Comparison of ENCODE assay signal across 8 cellular contexts in genomic region chr3:122560680-122561079, GRCh38. TPM values are rescaled to one million over a fixed set of nuclear protein-coding genes. Genes with fewer than 3 reads are reported as not detected.
DNase-seq lines count a peak whose midpoint lies in the region; ATAC-seq, FAIRE-seq and TF ChIP-seq lines count a peak whose summit lies in the region.

No MANE protein-coding gene starts in this region.

- H3K4me3 ChIP-seq in PC-3 (ENCODE audit: low read length) (no peak overlapping the region), small intestine (ENCODE audit: low read depth in 1 of 2, low read length in 2 of 2) (no peak overlapping the region)

- H3F3A ChIP-seq in PC-3 (ENCODE audit: low read length, unreplicated experiment), result no peaks in the 10 kb centered on the region

- H3K4me1 Mint-ChIP-seq in activated T-helper 2 cell treated with anti-CD3 and anti-CD28 coated beads, Interferon-gamma antibody, Interleukin-2, Interleukin-4, amounts not matched to agents 10 μg/mL and 5 μg/mL and 100 μg/mL, durations not matched to agents 14 hours and 24 hours and 36 hours (ENCODE audit: low read depth), result peaks cover 37% of the 10 kb centered on the region

- H3K27me3 ChIP-seq in PC-3 (ENCODE audit: low read length), result no peaks in the 10 kb centered on the region
- H3K27me3 ChIP-seq in small intestine (ENCODE audit: control insufficient read depth in 2 of 2, insufficient read depth in 2 of 2, low read length in 2 of 2), result no peaks in the 10 kb centered on the region

- H3K4me1 ChIP-seq in PC-3 (ENCODE audit: insufficient read depth, low read length) (peaks cover 26% of the 10 kb centered on the region), small intestine (ENCODE audit: control insufficient read depth in 2 of 2, insufficient read depth in 1 of 2, low read depth in 1 of 2, low read length in 1 of 2) (peaks cover 4 to 21% of the 10 kb centered on the region in 2 donors)

- no peak overlapping the region for H3K4me2 ChIP-seq in PC-3 (ENCODE audit: low read length)

- H3K79me2 ChIP-seq in PC-3 (ENCODE audit: low read length), result peaks cover 21% of the 10 kb centered on the region

- no peak overlapping the region for H2AFZ ChIP-seq in PC-3 (ENCODE audit: low read length)

- H3K27me3 Mint-ChIP-seq in activated T-helper 2 cell treated with anti-CD3 and anti-CD28 coated beads, Interferon-gamma antibody, Interleukin-2, Interleukin-4, amounts not matched to agents 10 μg/mL and 5 μg/mL and 100 μg/mL, durations not matched to agents 14 hours and 24 hours and 36 hours (ENCODE audit: low read depth), result no peaks in the 10 kb centered on the region

- H3K36me3 ChIP-seq in PC-3 (ENCODE audit: low read depth, low read length), result no peaks in the 10 kb centered on the region
- peaks cover 9 to 17% of the 10 kb centered on the region in 2 donors for H3K36me3 ChIP-seq in small intestine (ENCODE audit: control insufficient read depth in 2 of 2, insufficient read depth in 2 of 2, low read length in 2 of 2)

- H3K4me3 Mint-ChIP-seq in activated T-helper 2 cell treated with anti-CD3 and anti-CD28 coated beads, Interferon-gamma antibody, Interleukin-2, Interleukin-4, amounts not matched to agents 10 μg/mL and 5 μg/mL and 100 μg/mL, durations not matched to agents 14 hours and 24 hours and 36 hours (ENCODE audit: low read depth), result no peak overlapping the region

- POLR2A ChIA-PET in PC-3 (lab: Charles Lee; ENCODE audit: unreplicated experiment), result no interaction called here

- no peak overlapping the region for H3K9ac ChIP-seq in PC-3 (ENCODE audit: low read length)

- CTCF ChIA-PET in PC-3 (lab: Charles Lee), result no interaction called here

- ATAC-seq in PC-3, result peak; percentile 16

- peaks cover 59% of the 10 kb centered on the region for H3K36me3 Mint-ChIP-seq in activated T-helper 2 cell treated with anti-CD3 and anti-CD28 coated beads, Interferon-gamma antibody, Interleukin-2, Interleukin-4, amounts not matched to agents 10 μg/mL and 5 μg/mL and 100 μg/mL, durations not matched to agents 14 hours and 24 hours and 36 hours (ENCODE audit: low read depth)

- no peak for FAIRE-seq in small intestine (lab: Jason Lieb, UNC)

- 80 to 87% (median 86%) methylated on average over 1 of the region's 1 CpG for WGBS in small intestine, 3 donors

- TF ChIP-seq CTCF in PC-3 (conservative IDR thresholded peaks at IDR 0.05; ENCODE audit: low read depth, low read length), result peak; percentile 88

- no peaks in the 10 kb centered on the region for H4K20me1 ChIP-seq in PC-3 (ENCODE audit: low read length)

- peak overlapping the region; percentile 64 for H3K27ac Mint-ChIP-seq in activated T-helper 2 cell treated with anti-CD3 and anti-CD28 coated beads, Interferon-gamma antibody, Interleukin-2, Interleukin-4, amounts not matched to agents 10 μg/mL and 5 μg/mL and 100 μg/mL, durations not matched to agents 14 hours and 24 hours and 36 hours

- H3K9me3 Mint-ChIP-seq in activated T-helper 2 cell treated with anti-CD3 and anti-CD28 coated beads, Interferon-gamma antibody, Interleukin-2, Interleukin-4, amounts not matched to agents 10 μg/mL and 5 μg/mL and 100 μg/mL, durations not matched to agents 14 hours and 24 hours and 36 hours, result no peaks in the 10 kb centered on the region

- intact Hi-C loops in PC-3 (cut with micrococcal nuclease), result loop anchor here (1.0 to 5.0 kb wide), 4 partner anchors 13 to 232 kb away; partner anchors contain the start of genes HSPBAP1 and KPNA1
- intact Hi-C loops in activated T-helper 2 cell treated with anti-CD3 and anti-CD28 coated beads, Interferon-gamma antibody, Interleukin-2, Interleukin-4, amounts not matched to agents 10 μg/mL and 5 μg/mL and 100 μg/mL, durations not matched to agents 14 hours and 24 hours and 36 hours (cut with micrococcal nuclease), result loop anchor here (1.0 to 10.0 kb wide), 4 partner anchors 50 to 234 kb away; partner anchors contain the start of genes HSPBAP1 and SLC49A4

- DNase-seq in NOMO-1 (lab: John Stamatoyannopoulos, UW; ENCODE audit: unreplicated experiment in 2 of 2), result peak; percentile 31 to 55
- DNase-seq in NOMO-1 treated with dmso at 0.1 percent for 144 hours (lab: John Stamatoyannopoulos, UW; ENCODE audit: unreplicated experiment), result no peak
- peak; percentile 70 for DNase-seq in HuH-7 (ENCODE audit: low spot score)
- DNase-seq in PC-3, result peak; percentile 94
- DNase-seq in activated T-helper 2 cell treated with anti-CD3 and anti-CD28 coated beads, Interferon-gamma antibody, Interleukin-2, Interleukin-4, amounts not matched to agents 10 μg/mL and 5 μg/mL and 100 μg/mL, durations not matched to agents 14 hours and 24 hours and 36 hours (ENCODE audit: low spot score), result peak; percentile 46
- DNase-seq in glomerular endothelial cell (ENCODE audit: extremely low read depth, low read depth, low spot score), result peak; percentile 33
- peak; percentile 77 for DNase-seq in small intestine
- no peak for DNase-seq in GF-D8 (lab: John Stamatoyannopoulos, UW)

- no TSS peak for BruUV-seq in PC-3 (replicated peaks; lab: Mats Ljungman, UMichigan)

- H3K27ac ChIP-seq in PC-3 (ENCODE audit: low read length), result no peak overlapping the region
- peak overlapping the region in 1 of 2 donors; percentile 1 for H3K27ac ChIP-seq in small intestine (ENCODE audit: low read depth in 1 of 2, low read length in 1 of 2)

- H3K9me2 ChIP-seq in PC-3 (replicated peaks; ENCODE audit: low read length), result no peaks in the 10 kb centered on the region

- H3K9me3 ChIP-seq in PC-3 (ENCODE audit: low read length) (no peaks in the 10 kb centered on the region), small intestine (ENCODE audit: control insufficient read depth, low read depth) (no peaks in the 10 kb centered on the region)

RNA-seq across cellular contexts. Expression of gene PARP9, which starts 3.4 kb away (rescaled TPM):
- total RNA-seq in PC-3 (2014; rRNA removed) (13.8 and 14.8 TPM in 2 replicates), glomerular endothelial cell (20.5 and 37.9 TPM in 2 replicates)
- total RNA-seq in activated T-helper 2 cell treated with anti-CD3 and anti-CD28 coated beads, Interferon-gamma antibody, Interleukin-2, Interleukin-4, amounts not matched to agents 10 μg/mL and 5 μg/mL and 100 μg/mL, durations not matched to agents 14 hours and 24 hours and 36 hours, result 29.8 and 31.0 TPM in 2 replicates
- 10 to 100 TPM; 20.5 to 36.5 (median 28.4) TPM for polyA plus RNA-seq in small intestine

RNA-seq across cellular contexts. Expression of gene DTX3L, which starts 3.5 kb away (rescaled TPM):
- total RNA-seq in PC-3 (2014; rRNA removed), result 11.1 and 11.9 TPM in 2 replicates
- 32.4 and 34.3 TPM in 2 replicates for total RNA-seq in activated T-helper 2 cell treated with anti-CD3 and anti-CD28 coated beads, Interferon-gamma antibody, Interleukin-2, Interleukin-4, amounts not matched to agents 10 μg/mL and 5 μg/mL and 100 μg/mL, durations not matched to agents 14 hours and 24 hours and 36 hours
- total RNA-seq in glomerular endothelial cell, result 43.0 and 48.7 TPM in 2 replicates
- 10 to 100 TPM; 10.8 to 22.9 (median 14.3) TPM for polyA plus RNA-seq in small intestine

RNA-seq across cellular contexts. Expression of gene PARP15, which starts 16.8 kb away (rescaled TPM):
- total RNA-seq in PC-3 (2014; rRNA removed) (not detected in 2 replicates), glomerular endothelial cell (1.1 and 4.3 TPM in 2 replicates)
- 14.4 and 16.1 TPM in 2 replicates for total RNA-seq in activated T-helper 2 cell treated with anti-CD3 and anti-CD28 coated beads, Interferon-gamma antibody, Interleukin-2, Interleukin-4, amounts not matched to agents 10 μg/mL and 5 μg/mL and 100 μg/mL, durations not matched to agents 14 hours and 24 hours and 36 hours
- under 1 TPM; 0.22 to 0.95 (median 0.54) TPM for polyA plus RNA-seq in small intestine

RNA-seq across cellular contexts. Expression of gene KPNA1, which starts 45.9 kb away (rescaled TPM):
- 64.3 and 76.7 TPM in 2 replicates for total RNA-seq in PC-3 (2014; rRNA removed)
- total RNA-seq in activated T-helper 2 cell treated with anti-CD3 and anti-CD28 coated beads, Interferon-gamma antibody, Interleukin-2, Interleukin-4, amounts not matched to agents 10 μg/mL and 5 μg/mL and 100 μg/mL, durations not matched to agents 14 hours and 24 hours and 36 hours, result 67.5 and 70.5 TPM in 2 replicates
- 35.6 and 45.1 TPM in 2 replicates for total RNA-seq in glomerular endothelial cell
- 10 to 100 TPM; 10.5 to 13.0 (median 10.8) TPM for polyA plus RNA-seq in small intestine

Comparison
In these comparisons a context has a peak if more than half of its experiments do, and no peak if none do; other contexts are left out.
1. DNase-seq: peak in NOMO-1 (2 of 2), HuH-7 (single experiment), PC-3 (single experiment), activated T-helper 2 cell treated with anti-CD3 and anti-CD28 coated beads, Interferon-gamma antibody, Interleukin-2, Interleukin-4, amounts not matched to agents 10 μg/mL and 5 μg/mL and 100 μg/mL, durations not matched to agents 14 hours and 24 hours and 36 hours (single experiment), glomerular endothelial cell (single experiment) and small intestine (single experiment); none in NOMO-1 treated with dmso at 0.1 percent for 144 hours (single experiment) and GF-D8 (single experiment).